In genomic region chr13:44904982-44905381, GRCh38 we compare ENCODE assay signal across 8 cellular contexts.
A peak's percentile ranks its signal among the peaks of the same experiment; 100 is the strongest.
DNase-seq lines count a peak whose midpoint lies in the region; ATAC-seq and TF ChIP-seq lines count a peak whose summit lies in the region.
"Had no signal": no experiment of that assay in that cellular context is flagged by ENCODE, and none has a peak within 500 bp of the region (broad histone marks: within the 10 kb centered on the region; RNA-seq: fewer than 3 reads in every experiment).

No MANE protein-coding gene starts in this region.

- intact Hi-C loops in lower lobe of right lung (cut with DNase I) = no loop called here
- intact Hi-C loops in transverse colon (cut with DNase I; ENCODE audit: low total_unique reads) = no loop called here

- DNase-seq in M059J (ENCODE audit: low read depth) = peak; percentile 96
- peak; percentile 98 for DNase-seq in choroid plexus epithelial cell (ENCODE audit: low read depth)
- DNase-seq in lower lobe of right lung = no peak
- peak; percentile 47 for DNase-seq in transverse colon
- DNase-seq in CD8-positive, alpha-beta memory T cell = no peak
- no peak for DNase-seq in activated CD4-positive, alpha-beta memory T cell treated with anti-CD3 and anti-CD28 coated beads, Interleukin-2, amount 10 ng/mL, durations not matched to agents 7 days and 5 days
- DNase-seq: NCI-H1694 had no signal

- H3K36me3 ChIP-seq in lower lobe of right lung (no peaks in the 10 kb centered on the region), transverse colon (no peaks in the 10 kb centered on the region)
- H3K36me3 ChIP-seq in CD8-positive, alpha-beta memory T cell (ENCODE audit: insufficient read depth, low read length) = no peaks in the 10 kb centered on the region

- 71 to 100% methylated on average over 1 to 5 of the region's 5 CpGs for WGBS in transverse colon (ENCODE audit: low coverage in 1 of 2), 2 donors

- ATAC-seq in lower lobe of right lung (peak; percentile 81 to 86), GM21717 (IDR thresholded peaks at IDR 0.05; ENCODE audit: unreplicated experiment) (no peak)

- POLR2A ChIA-PET in CD8-positive, alpha-beta memory T cell (lab: Charles Lee) = no interaction called here
- POLR2A ChIA-PET in activated CD4-positive, alpha-beta memory T cell treated with anti-CD3 and anti-CD28 coated beads, Interleukin-2, amount 10 ng/mL, durations not matched to agents 7 days and 5 days (lab: Charles Lee) = interaction anchor here (1.1 kb wide), 1 partner anchor 13 kb away, joined by 3 read pairs; no protein-coding TSS in a partner anchor

- no peaks in the 10 kb centered on the region for H3K9me3 ChIP-seq in lower lobe of right lung
- no peaks in the 10 kb centered on the region for H3K9me3 ChIP-seq in transverse colon
- H3K9me3 ChIP-seq in CD8-positive, alpha-beta memory T cell (ENCODE audit: low read length) = no peaks in the 10 kb centered on the region

- peak overlapping the region; percentile 77 for H3K27ac ChIP-seq in lower lobe of right lung
- H3K27ac ChIP-seq in transverse colon = peak overlapping the region; percentile 76 to 87 (median 82)
- H3K27ac ChIP-seq in CD8-positive, alpha-beta memory T cell (ENCODE audit: low read depth, low read length) = no peak overlapping the region

- TF ChIP-seq CTCF in choroid plexus epithelial cell (conservative IDR thresholded peaks at IDR 0.05; ENCODE audit: low read depth, low read length) (no peak), lower lobe of right lung (IDR thresholded peaks at IDR 0.05) (no peak), transverse colon (IDR thresholded peaks at IDR 0.05) (no peak)

- H3K27me3 Mint-ChIP-seq in CD8-positive, alpha-beta memory T cell = peaks cover 2 to 23% of the 10 kb centered on the region in 2 donors
- peaks cover 11% of the 10 kb centered on the region for H3K27me3 Mint-ChIP-seq in activated CD4-positive, alpha-beta memory T cell treated with anti-CD3 and anti-CD28 coated beads, Interleukin-2, amount 10 ng/mL, durations not matched to agents 7 days and 5 days

- H3K27me3 ChIP-seq in lower lobe of right lung (ENCODE audit: low read depth) (no peaks in the 10 kb centered on the region), transverse colon (no peaks in the 10 kb centered on the region)
- no peaks in the 10 kb centered on the region for H3K27me3 ChIP-seq in CD8-positive, alpha-beta memory T cell (ENCODE audit: insufficient read depth, low read length, poor library complexity, severe bottlenecking)

- H3K4me3 ChIP-seq in choroid plexus epithelial cell (ENCODE audit: low read depth, low read length) = no peak overlapping the region
- H3K4me3 ChIP-seq in lower lobe of right lung = no peak overlapping the region
- H3K4me3 ChIP-seq in transverse colon = no peak overlapping the region
- no peak overlapping the region for H3K4me3 ChIP-seq in CD8-positive, alpha-beta memory T cell (ENCODE audit: low read length)

- H3K9me3 Mint-ChIP-seq in CD8-positive, alpha-beta memory T cell = no peaks in the 10 kb centered on the region
- peaks cover 2% of the 10 kb centered on the region for H3K9me3 Mint-ChIP-seq in activated CD4-positive, alpha-beta memory T cell treated with anti-CD3 and anti-CD28 coated beads, Interleukin-2, amount 10 ng/mL, durations not matched to agents 7 days and 5 days

- no peak overlapping the region for H3K4me3 Mint-ChIP-seq in CD8-positive, alpha-beta memory T cell
- no peak overlapping the region for H3K4me3 Mint-ChIP-seq in activated CD4-positive, alpha-beta memory T cell treated with anti-CD3 and anti-CD28 coated beads, Interleukin-2, amount 10 ng/mL, durations not matched to agents 7 days and 5 days

- peaks cover 0 to 5% (median 4%) of the 10 kb centered on the region in 3 donors for H3K4me1 Mint-ChIP-seq in CD8-positive, alpha-beta memory T cell
- H3K4me1 Mint-ChIP-seq in activated CD4-positive, alpha-beta memory T cell treated with anti-CD3 and anti-CD28 coated beads, Interleukin-2, amount 10 ng/mL, durations not matched to agents 7 days and 5 days = no peaks in the 10 kb centered on the region

- TF ChIP-seq POLR2A in transverse colon (IDR thresholded peaks at IDR 0.05) = no peak

- CTCF ChIA-PET in CD8-positive, alpha-beta memory T cell (lab: Charles Lee) = no interaction called here
- CTCF ChIA-PET in activated CD4-positive, alpha-beta memory T cell treated with anti-CD3 and anti-CD28 coated beads, Interleukin-2, amount 10 ng/mL, durations not matched to agents 7 days and 5 days (lab: Charles Lee) = no interaction called here

- TF ChIP-seq EP300 in transverse colon (IDR thresholded peaks at IDR 0.05; ENCODE audit: low read depth) = no peak

- H3K27ac Mint-ChIP-seq in CD8-positive, alpha-beta memory T cell = peak overlapping the region in 1 of 8 donors; percentile 45
- H3K27ac Mint-ChIP-seq in activated CD4-positive, alpha-beta memory T cell treated with anti-CD3 and anti-CD28 coated beads, Interleukin-2, amount 10 ng/mL, durations not matched to agents 7 days and 5 days = no peak overlapping the region

- H3K36me3 Mint-ChIP-seq in CD8-positive, alpha-beta memory T cell = peaks cover 0 to 1% (median 0%) of the 10 kb centered on the region in 3 donors
- H3K36me3 Mint-ChIP-seq in activated CD4-positive, alpha-beta memory T cell treated with anti-CD3 and anti-CD28 coated beads, Interleukin-2, amount 10 ng/mL, durations not matched to agents 7 days and 5 days (ENCODE audit: low read depth) = no peaks in the 10 kb centered on the region

- in situ Hi-C loops in transverse colon (cut with MboI; ENCODE audit: low pct_ligation_motif_present in 1 of 4, low pct_unique_long_range_greater_than_20kb in 1 of 4, low sequenced_read_pairs in 3 of 4) = no loop called here

- H3K4me1 ChIP-seq in lower lobe of right lung (no peaks in the 10 kb centered on the region), transverse colon (peaks cover 0 to 51% (median 37%) of the 10 kb centered on the region in 4 donors)
- no peaks in the 10 kb centered on the region for H3K4me1 ChIP-seq in CD8-positive, alpha-beta memory T cell (ENCODE audit: insufficient read depth, low read length)

Comparison
In these comparisons a context has a peak if more than half of its experiments do, and no peak if none do; other contexts are left out.
1. DNase-seq: peak in M059J (single experiment), choroid plexus epithelial cell (single experiment) and transverse colon (single experiment); none in lower lobe of right lung (single experiment), CD8-positive, alpha-beta memory T cell (0 of 5) and activated CD4-positive, alpha-beta memory T cell treated with anti-CD3 and anti-CD28 coated beads, Interleukin-2, amount 10 ng/mL, durations not matched to agents 7 days and 5 days (single experiment).